Comparison of ENCODE assay signal across 12 cellular contexts in genomic region chr2:120221616-120222015, GRCh38. TPM values are rescaled to one million over a fixed set of nuclear protein-coding genes. Genes with fewer than 3 reads are reported as not detected.
DNase-seq lines count a peak whose midpoint lies in the region; ATAC-seq and TF ChIP-seq lines count a peak whose summit lies in the region.
"Had no signal": no experiment of that assay in that cellular context is flagged by ENCODE, and none has a peak within 500 bp of the region (broad histone marks: within the 10 kb centered on the region; RNA-seq: fewer than 3 reads in every experiment).

No MANE protein-coding gene starts in this region.

- no peaks in the 10 kb centered on the region for H3K27me3 Mint-ChIP-seq in activated naive CD4-positive, alpha-beta T cell treated with anti-CD3 and anti-CD28 coated beads for 36 hours (ENCODE audit: low read depth)
- H3K27me3 Mint-ChIP-seq in activated B cell treated with CpG ODN at 0.5 μM for 24 hours, result no peaks in the 10 kb centered on the region
- no peaks in the 10 kb centered on the region for H3K27me3 Mint-ChIP-seq in stimulated activated naive CD8-positive, alpha-beta T cell treated with anti-CD3 and anti-CD28 coated beads, Interleukin-15, amount 100 ng/mL, for 72 hours

- peak overlapping the region; percentile 87 for H3K27ac Mint-ChIP-seq in activated naive CD4-positive, alpha-beta T cell treated with anti-CD3 and anti-CD28 coated beads for 36 hours
- H3K27ac Mint-ChIP-seq in activated naive CD4-positive, alpha-beta T cell treated with anti-CD3 and anti-CD28 coated beads, Interleukin-2, amount 50 U/mL, for 72 hours, result peak overlapping the region in 1 of 2 donors; percentile 84
- H3K27ac Mint-ChIP-seq in activated B cell treated with CpG ODN at 0.5 μM for 24 hours, result peak overlapping the region; percentile 63
- H3K27ac Mint-ChIP-seq in stimulated activated naive CD8-positive, alpha-beta T cell treated with anti-CD3 and anti-CD28 coated beads, Interleukin-15, amount 100 ng/mL, for 72 hours, result peak overlapping the region; percentile 81 to 88

- no peak overlapping the region for H3K4me3 ChIP-seq in BE2C (ENCODE audit: low read depth, low read length)

- H3K36me3 ChIP-seq in BE2C, result peaks cover 4% of the 10 kb centered on the region

- H3K4me1 ChIP-seq in BE2C, result no peaks in the 10 kb centered on the region

- peaks cover 6% of the 10 kb centered on the region; the same call in 1 of the 2 replicates for H3K9me3 ChIP-seq in BE2C

- intact Hi-C loops in activated naive CD4-positive, alpha-beta T cell treated with anti-CD3 and anti-CD28 coated beads for 36 hours (cut with micrococcal nuclease), result loop anchor here (2.0 kb wide), 1 partner anchor 543 kb away; the partner anchor contains the start of gene TMEM177
- intact Hi-C loops in activated B cell treated with CpG ODN at 0.5 μM for 24 hours (cut with micrococcal nuclease), result loop anchor here (2.0 to 10.0 kb wide), 3 partner anchors 46 to 857 kb away; partner anchors contain the start of genes C2orf76, DBI and TMEM177

- DNase-seq in activated naive CD4-positive, alpha-beta T cell treated with anti-CD3 and anti-CD28 coated beads for 36 hours, result no peak
- DNase-seq in activated naive CD4-positive, alpha-beta T cell treated with anti-CD3 and anti-CD28 coated beads, Interleukin-2, amount 50 U/mL, for 72 hours (ENCODE audit: low spot score in 2 of 2), result no peak
- no peak for DNase-seq in activated B cell treated with CpG ODN at 0.5 μM for 24 hours
- DNase-seq in islet precursor cell, result peak; percentile 14
- no peak for DNase-seq in stimulated activated naive CD8-positive, alpha-beta T cell treated with anti-CD3 and anti-CD28 coated beads, Interleukin-15, amount 100 ng/mL, for 72 hours
- DNase-seq in BE2C, result no peak
- DNase-seq in cortex of kidney (lab: John Stamatoyannopoulos, UW), result no peak
- DNase-seq in NOMO-1 treated with DMSO at 0.1 percent for 48 hours (lab: John Stamatoyannopoulos, UW; ENCODE audit: unreplicated experiment), result no peak
- DNase-seq: activated effector memory CD4-positive, alpha-beta T cell treated with Interleukin-2 at 50 U/mL for 16 hours; AML-193; heart right ventricle; NCI-H1092 had no signal

- no peak for ATAC-seq in activated naive CD4-positive, alpha-beta T cell treated with anti-CD3 and anti-CD28 coated beads, Interleukin-2, amount 50 U/mL, for 72 hours
- no peak for ATAC-seq in activated B cell treated with CpG ODN at 0.5 μM for 24 hours (ENCODE audit: low read depth)
- ATAC-seq in stimulated activated naive CD8-positive, alpha-beta T cell treated with anti-CD3 and anti-CD28 coated beads, Interleukin-15, amount 100 ng/mL, for 72 hours, result no peak
- ATAC-seq: heart right ventricle had no signal

- H3K4me3 Mint-ChIP-seq in activated naive CD4-positive, alpha-beta T cell treated with anti-CD3 and anti-CD28 coated beads for 36 hours, result peak overlapping the region; percentile 77
- peak overlapping the region; percentile 81 for H3K4me3 Mint-ChIP-seq in activated B cell treated with CpG ODN at 0.5 μM for 24 hours
- peak overlapping the region; percentile 79 to 84 for H3K4me3 Mint-ChIP-seq in stimulated activated naive CD8-positive, alpha-beta T cell treated with anti-CD3 and anti-CD28 coated beads, Interleukin-15, amount 100 ng/mL, for 72 hours

- no peaks in the 10 kb centered on the region for H3K27me3 ChIP-seq in BE2C
- H3K27me3 ChIP-seq: heart right ventricle had no signal

- no peak for TF ChIP-seq CTCF in activated B cell treated with CpG ODN at 0.5 μM for 24 hours (IDR thresholded peaks at IDR 0.05)
- no peak for TF ChIP-seq CTCF in BE2C (IDR thresholded peaks at IDR 0.05; ENCODE audit: low read depth, low read length)

- H3K4me1 Mint-ChIP-seq in activated naive CD4-positive, alpha-beta T cell treated with anti-CD3 and anti-CD28 coated beads for 36 hours (ENCODE audit: low read depth), result peaks cover 32% of the 10 kb centered on the region
- H3K4me1 Mint-ChIP-seq in activated B cell treated with CpG ODN at 0.5 μM for 24 hours, result peaks cover 48% of the 10 kb centered on the region
- peaks cover 61% of the 10 kb centered on the region for H3K4me1 Mint-ChIP-seq in stimulated activated naive CD8-positive, alpha-beta T cell treated with anti-CD3 and anti-CD28 coated beads, Interleukin-15, amount 100 ng/mL, for 72 hours

- peaks cover 24% of the 10 kb centered on the region for H3K9me3 Mint-ChIP-seq in activated naive CD4-positive, alpha-beta T cell treated with anti-CD3 and anti-CD28 coated beads for 36 hours
- peaks cover 14 to 17% of the 10 kb centered on the region in 2 donors for H3K9me3 Mint-ChIP-seq in activated naive CD4-positive, alpha-beta T cell treated with anti-CD3 and anti-CD28 coated beads, Interleukin-2, amount 50 U/mL, for 72 hours
- peaks cover 2% of the 10 kb centered on the region for H3K9me3 Mint-ChIP-seq in activated B cell treated with CpG ODN at 0.5 μM for 24 hours
- H3K9me3 Mint-ChIP-seq in stimulated activated naive CD8-positive, alpha-beta T cell treated with anti-CD3 and anti-CD28 coated beads, Interleukin-15, amount 100 ng/mL, for 72 hours, result peaks cover 9 to 18% of the 10 kb centered on the region in 2 donors

- CTCF ChIA-PET in activated naive CD4-positive, alpha-beta T cell treated with anti-CD3 and anti-CD28 coated beads for 36 hours (lab: Charles Lee), result no interaction called here
- CTCF ChIA-PET in activated B cell treated with CpG ODN at 0.5 μM for 24 hours (lab: Charles Lee), result no interaction called here

- peaks cover 48% of the 10 kb centered on the region for H3K36me3 Mint-ChIP-seq in activated naive CD4-positive, alpha-beta T cell treated with anti-CD3 and anti-CD28 coated beads for 36 hours (ENCODE audit: low read depth)
- H3K36me3 Mint-ChIP-seq in activated naive CD4-positive, alpha-beta T cell treated with anti-CD3 and anti-CD28 coated beads, Interleukin-2, amount 50 U/mL, for 72 hours, result peaks cover 43 to 59% of the 10 kb centered on the region in 2 donors
- H3K36me3 Mint-ChIP-seq in activated B cell treated with CpG ODN at 0.5 μM for 24 hours (ENCODE audit: low read depth), result peaks cover 46% of the 10 kb centered on the region

- POLR2A ChIA-PET in activated B cell treated with CpG ODN at 0.5 μM for 24 hours (lab: Charles Lee), result interaction anchor here (0.9 to 2.4 kb wide), 2 partner anchors 45 kb away, joined by 5 to 32 read pairs; no protein-coding TSS in a partner anchor

RNA-seq across cellular contexts. Expression of gene TMEM185B, which starts 1.6 kb away (rescaled TPM):
- total RNA-seq in activated naive CD4-positive, alpha-beta T cell treated with anti-CD3 and anti-CD28 coated beads for 36 hours, result 10 to 100 TPM; 11.4 to 12.2 TPM
- total RNA-seq in activated naive CD4-positive, alpha-beta T cell treated with anti-CD3 and anti-CD28 coated beads, Interleukin-2, amount 50 U/mL, for 72 hours, result 10 to 100 TPM; 11.9 to 22.5 TPM
- total RNA-seq in activated B cell treated with CpG ODN at 0.5 μM for 24 hours, result 25.6 and 26.8 TPM in 2 replicates
- polyA plus RNA-seq in BE2C (2012; ENCODE audit: insufficient read depth, insufficient read length, low read depth), result 19.6 TPM

RNA-seq across cellular contexts. Expression of gene RALB, which starts 31.0 kb away (rescaled TPM):
- 10 to 100 TPM; 16.4 to 19.3 TPM for total RNA-seq in activated naive CD4-positive, alpha-beta T cell treated with anti-CD3 and anti-CD28 coated beads for 36 hours
- total RNA-seq in activated naive CD4-positive, alpha-beta T cell treated with anti-CD3 and anti-CD28 coated beads, Interleukin-2, amount 50 U/mL, for 72 hours, result 10 to 100 TPM; 25.9 to 66.7 TPM
- 29.9 and 33.4 TPM in 2 replicates for total RNA-seq in activated B cell treated with CpG ODN at 0.5 μM for 24 hours
- polyA plus RNA-seq in BE2C (2012; ENCODE audit: insufficient read depth, insufficient read length, low read depth), result 45.6 TPM
